20 cellular contexts compared by ENCODE assay signal in genomic region chr11:2576116-2576515, GRCh38.
DNase-seq lines count a peak whose midpoint lies in the region; TF ChIP-seq lines count a peak whose summit lies in the region.
"Had no signal": no experiment of that assay in that cellular context is flagged by ENCODE, and none has a peak within 500 bp of the region (broad histone marks: within the 10 kb centered on the region; RNA-seq: fewer than 3 reads in every experiment).

No MANE protein-coding gene starts in this region.

- H3K4me2 ChIP-seq in mesenchymal stem cell (ENCODE audit: low read length, poor library complexity, severe bottlenecking), result no peak overlapping the region
- H3K4me2 ChIP-seq: SK-N-SH had no signal

- no peaks in the 10 kb centered on the region for H3K27me3 Mint-ChIP-seq in activated naive CD4-positive, alpha-beta T cell treated with anti-CD3 and anti-CD28 coated beads for 36 hours (ENCODE audit: low read depth)
- H3K27me3 Mint-ChIP-seq in chondrocyte (ENCODE audit: low read depth), result no peaks in the 10 kb centered on the region
- H3K27me3 Mint-ChIP-seq: dendritic cell treated with granulocyte-macrophage colony-stimulating factor and Interleukin-4, amounts not matched to agents 40 ng/mL and 50 ng/mL, for 4 days had no signal

- H3K4me1 Mint-ChIP-seq in activated naive CD4-positive, alpha-beta T cell treated with anti-CD3 and anti-CD28 coated beads for 36 hours (ENCODE audit: low read depth), result no peaks in the 10 kb centered on the region
- peaks cover 19% of the 10 kb centered on the region for H3K4me1 Mint-ChIP-seq in chondrocyte (ENCODE audit: low read depth)

- no peak overlapping the region for H2AK5ac ChIP-seq in mesenchymal stem cell (ENCODE audit: low read length, severe bottlenecking)

- H3K36me3 ChIP-seq in suprapubic skin (no peaks in the 10 kb centered on the region), mesenchymal stem cell (ENCODE audit: control insufficient read depth in 1 of 2, insufficient read depth in 2 of 2, low read depth in 1 of 2, low read length in 2 of 2) (no peaks in the 10 kb centered on the region)

- H3K4me3 ChIP-seq in suprapubic skin (no peak overlapping the region), mesenchymal stem cell (ENCODE audit: insufficient read depth in 1 of 2, low read depth in 1 of 2, low read length in 2 of 2) (no peak overlapping the region)

- H3K4me1 ChIP-seq in suprapubic skin (no peaks in the 10 kb centered on the region), mesenchymal stem cell (ENCODE audit: control insufficient read depth, insufficient read depth, low read depth, low read length) (peaks cover 28% of the 10 kb centered on the region)

- H3K79me1 ChIP-seq in mesenchymal stem cell (replicated peaks; ENCODE audit: low read length, poor library complexity, severe bottlenecking), result no peaks in the 10 kb centered on the region

- TF ChIP-seq EP300 in suprapubic skin (IDR thresholded peaks at IDR 0.05), result no peak

- 92% methylated on average over 10 of the region's 15 CpGs for WGBS in suprapubic skin
- WGBS in mesenchymal stem cell, result 96% methylated on average over 15 of the region's 15 CpGs

- no peak for TF ChIP-seq POLR2A in suprapubic skin (IDR thresholded peaks at IDR 0.05)

- H2BK12ac ChIP-seq in mesenchymal stem cell (ENCODE audit: low read length in 2 of 2), result no peak overlapping the region

- no peak overlapping the region for H3K4me3 Mint-ChIP-seq in activated naive CD4-positive, alpha-beta T cell treated with anti-CD3 and anti-CD28 coated beads for 36 hours
- H3K4me3 Mint-ChIP-seq in chondrocyte (ENCODE audit: unreplicated experiment), result no peak overlapping the region
- H3K4me3 Mint-ChIP-seq: activated CD8-positive, alpha-beta T cell treated with anti-CD3 and anti-CD28 coated beads, Interleukin-2, amount 10 ng/mL, durations not matched to agents 7 days and 5 days; dendritic cell treated with granulocyte-macrophage colony-stimulating factor and Interleukin-4, amounts not matched to agents 40 ng/mL and 50 ng/mL, for 4 days; T-helper 2 cell treated with Interferon-gamma antibody and Interleukin-4, amounts not matched to agents 5 μg/mL and 100 μg/mL, for 36 hours had no signal

- intact Hi-C loops in activated naive CD4-positive, alpha-beta T cell treated with anti-CD3 and anti-CD28 coated beads for 36 hours (cut with micrococcal nuclease), result no loop called here

- TF ChIP-seq CTCF in chondrocyte (IDR thresholded peaks at IDR 0.05), result no peak
- no peak for TF ChIP-seq CTCF in suprapubic skin (IDR thresholded peaks at IDR 0.05)

- no peak overlapping the region for H2BK15ac ChIP-seq in mesenchymal stem cell (ENCODE audit: low read depth, poor library complexity, severe bottlenecking)

- no peak overlapping the region for H4K8ac ChIP-seq in mesenchymal stem cell (ENCODE audit: low read length)

- no peaks in the 10 kb centered on the region for H3K27me3 ChIP-seq in suprapubic skin
- peaks cover 0 to 7% of the 10 kb centered on the region in 2 experiments for H3K27me3 ChIP-seq in mesenchymal stem cell (ENCODE audit: control insufficient read depth in 1 of 2, insufficient read depth in 1 of 2, low read length in 2 of 2)

- H3K9me3 Mint-ChIP-seq in activated naive CD4-positive, alpha-beta T cell treated with anti-CD3 and anti-CD28 coated beads for 36 hours, result no peaks in the 10 kb centered on the region
- H3K9me3 Mint-ChIP-seq in chondrocyte (ENCODE audit: low read depth), result no peaks in the 10 kb centered on the region
- H3K9me3 Mint-ChIP-seq: dendritic cell treated with granulocyte-macrophage colony-stimulating factor and Interleukin-4, amounts not matched to agents 40 ng/mL and 50 ng/mL, for 4 days; T-helper 2 cell treated with Interferon-gamma antibody and Interleukin-4, amounts not matched to agents 5 μg/mL and 100 μg/mL, for 36 hours had no signal

- H4K91ac ChIP-seq in mesenchymal stem cell (ENCODE audit: low read length), result no peak overlapping the region

- CTCF ChIA-PET in activated naive CD4-positive, alpha-beta T cell treated with anti-CD3 and anti-CD28 coated beads for 36 hours (lab: Charles Lee), result no interaction called here

- H3K18ac ChIP-seq in mesenchymal stem cell (ENCODE audit: low read depth in 1 of 2, low read length in 2 of 2), result no peak overlapping the region

- H3K4ac ChIP-seq in mesenchymal stem cell (ENCODE audit: low read depth in 1 of 2, low read length in 2 of 2), result no peak overlapping the region

- H3K23ac ChIP-seq in mesenchymal stem cell (ENCODE audit: low read length in 2 of 2), result no peak overlapping the region

- no peak overlapping the region for H2BK120ac ChIP-seq in mesenchymal stem cell (ENCODE audit: low read depth, low read length)

- H3K9ac ChIP-seq in mesenchymal stem cell (ENCODE audit: low read length), result no peak overlapping the region
- H3K9ac ChIP-seq: SK-N-SH had no signal

- no peak overlapping the region for H2BK5ac ChIP-seq in mesenchymal stem cell (ENCODE audit: low read depth, low read length, poor library complexity, severe bottlenecking)

- H3K9me3 ChIP-seq in suprapubic skin, result no peaks in the 10 kb centered on the region
- H3K9me3 ChIP-seq in mesenchymal stem cell (ENCODE audit: control insufficient read depth, low read length), result no peaks in the 10 kb centered on the region
- H3K9me3 ChIP-seq: SK-N-SH had no signal

- peak; percentile 3 for DNase-seq in activated naive CD4-positive, alpha-beta T cell treated with anti-CD3 and anti-CD28 coated beads for 36 hours
- no peak for DNase-seq in activated naive CD4-positive, alpha-beta T cell treated with Interleukin-2 at 50 U/mL for 16 hours
- peak; percentile 84 for DNase-seq in chondrocyte (ENCODE audit: low spot score)
- peak; percentile 88 for DNase-seq in mesenteric fat pad (ENCODE audit: low spot score)
- peak; percentile 48 to 78 for DNase-seq in suprapubic skin (ENCODE audit: low spot score in 2 of 2)
- no peak for DNase-seq in mesenchymal stem cell
- no peak for DNase-seq in stimulated activated CD4-positive, alpha-beta T cell treated with anti-CD3 and anti-CD28 coated beads, Interleukin-2, amount 100 ng/mL, for 48 hours
- DNase-seq in NCI-H446 treated with DMSO at 0.1 percent for 48 hours (lab: John Stamatoyannopoulos, UW), result no peak
- DNase-seq: activated CD8-positive, alpha-beta T cell treated with anti-CD3 and anti-CD28 coated beads, Interleukin-2, amount 10 ng/mL, durations not matched to agents 7 days and 5 days; activated T-cell treated with anti-CD3 and anti-CD28 coated beads, Interleukin-2, amount 50 U/mL, for 1 hour; foreskin fibroblast; hippocampal formation; NCI-H1092 treated with DMSO at 0.1 percent for 48 hours; NCI-H2029; NCI-H510A; NK-92 treated with Interleukin-12 subunit alpha and Interleukin-12 subunit beta, amount 100 ng/mL, for 24 hours; SK-N-SH had no signal

- no peak overlapping the region for H3K27ac Mint-ChIP-seq in activated naive CD4-positive, alpha-beta T cell treated with anti-CD3 and anti-CD28 coated beads for 36 hours
- no peak overlapping the region for H3K27ac Mint-ChIP-seq in chondrocyte (ENCODE audit: unreplicated experiment)
- H3K27ac Mint-ChIP-seq: activated CD8-positive, alpha-beta T cell treated with anti-CD3 and anti-CD28 coated beads, Interleukin-2, amount 10 ng/mL, durations not matched to agents 7 days and 5 days; dendritic cell treated with granulocyte-macrophage colony-stimulating factor and Interleukin-4, amounts not matched to agents 40 ng/mL and 50 ng/mL, for 4 days; T-helper 2 cell treated with Interferon-gamma antibody and Interleukin-4, amounts not matched to agents 5 μg/mL and 100 μg/mL, for 36 hours had no signal

- H3K27ac ChIP-seq in suprapubic skin (no peak overlapping the region), mesenchymal stem cell (ENCODE audit: low read length, poor library complexity, severe bottlenecking) (no peak overlapping the region)
- H3K27ac ChIP-seq: epithelial cell of prostate had no signal

- H2AFZ ChIP-seq in mesenchymal stem cell (ENCODE audit: low read depth, low read length), result no peak overlapping the region

- H3K14ac ChIP-seq in mesenchymal stem cell (ENCODE audit: low read length in 2 of 2), result no peak overlapping the region

- H3K36me3 Mint-ChIP-seq in activated naive CD4-positive, alpha-beta T cell treated with anti-CD3 and anti-CD28 coated beads for 36 hours (ENCODE audit: low read depth), result no peaks in the 10 kb centered on the region
- H3K36me3 Mint-ChIP-seq in chondrocyte (ENCODE audit: low read depth), result no peaks in the 10 kb centered on the region

Comparison
In these comparisons a context has a peak if more than half of its experiments do, and no peak if none do; other contexts are left out.
1. DNase-seq: peak in activated naive CD4-positive, alpha-beta T cell treated with anti-CD3 and anti-CD28 coated beads for 36 hours (single experiment), chondrocyte (single experiment), mesenteric fat pad (single experiment) and suprapubic skin (2 of 2); none in activated naive CD4-positive, alpha-beta T cell treated with Interleukin-2 at 50 U/mL for 16 hours (single experiment), mesenchymal stem cell (single experiment), stimulated activated CD4-positive, alpha-beta T cell treated with anti-CD3 and anti-CD28 coated beads, Interleukin-2, amount 100 ng/mL, for 48 hours (0 of 2) and NCI-H446 treated with DMSO at 0.1 percent for 48 hours (single experiment).